8 cellular contexts compared by ENCODE assay signal in genomic region chr12:89354630-89354931, GRCh38. TPM values are rescaled to one million over a fixed set of nuclear protein-coding genes. Genes with fewer than 3 reads are reported as not detected.
DNase-seq lines count a peak whose midpoint lies in the region; ATAC-seq and TF ChIP-seq lines count a peak whose summit lies in the region.

No MANE protein-coding gene starts in this region.

- no peaks in the 10 kb centered on the region for H3K27me3 ChIP-seq in RWPE2 (ENCODE audit: insufficient read depth, poor library complexity, severe bottlenecking)
- no peaks in the 10 kb centered on the region for H3K27me3 ChIP-seq in sigmoid colon

- no peaks in the 10 kb centered on the region for H3K9me3 ChIP-seq in RWPE2 (ENCODE audit: severe bottlenecking)
- H3K9me3 ChIP-seq in sigmoid colon: no peaks in the 10 kb centered on the region

- TF ChIP-seq CTCF in RWPE2 (IDR thresholded peaks at IDR 0.05; ENCODE audit: poor library complexity, severe bottlenecking): no peak
- no peak for TF ChIP-seq CTCF in fibroblast of the aortic adventitia (IDR thresholded peaks at IDR 0.05; ENCODE audit: insufficient read depth, low read length)
- no peak for TF ChIP-seq CTCF in sigmoid colon (IDR thresholded peaks at IDR 0.05)

- ATAC-seq in activated T-cell treated with anti-CD3 and anti-CD28 coated beads, Interleukin-2, amount 50 U/mL, for 72 hours (replicated peaks in 1 of 2): no peak
- ATAC-seq in RWPE2 (ENCODE audit: low read depth) (no peak), GM19452 (IDR thresholded peaks at IDR 0.05; ENCODE audit: unreplicated experiment) (no peak), GM18505 (IDR thresholded peaks at IDR 0.05; ENCODE audit: unreplicated experiment) (no peak)

- H3K36me3 Mint-ChIP-seq in activated T-cell treated with anti-CD3 and anti-CD28 coated beads, Interleukin-2, amount 50 U/mL, for 72 hours (ENCODE audit: insufficient read depth in 2 of 2): peaks cover 15 to 17% of the 10 kb centered on the region in 2 donors

- no peak for DNase-seq in activated T-cell treated with anti-CD3 and anti-CD28 coated beads, Interleukin-2, amount 50 U/mL, for 72 hours
- no peak for DNase-seq in activated T-cell treated with anti-CD3 and anti-CD28 coated beads for 4 hours
- DNase-seq in RWPE2 (ENCODE audit: low spot score): no peak
- DNase-seq in fibroblast of the aortic adventitia (ENCODE audit: low read depth): no peak
- no peak for DNase-seq in sigmoid colon
- no peak for DNase-seq in posterior vena cava (ENCODE audit: low spot score)

- H3K36me3 ChIP-seq in RWPE2 (ENCODE audit: low read depth): peaks cover 25% of the 10 kb centered on the region
- H3K36me3 ChIP-seq in sigmoid colon: peaks cover 0 to 6% (median 0%) of the 10 kb centered on the region in 4 donors

- intact Hi-C loops in sigmoid colon (cut with DNase I) (loop anchor here (5.0 to 10.0 kb wide), 5 partner anchors 173 to 1210 kb away; partner anchors contain the start of genes ATP2B1, CEP290, POC1B and TMTC3), posterior vena cava (cut with DNase I) (loop anchor here (5.0 to 10.0 kb wide), 4 partner anchors 98 to 192 kb away; partner anchors contain the start of gene GALNT4 (in 1 of the 2))

- H3K27me3 Mint-ChIP-seq in activated T-cell treated with anti-CD3 and anti-CD28 coated beads, Interleukin-2, amount 50 U/mL, for 72 hours (ENCODE audit: low read depth): peaks cover 11% of the 10 kb centered on the region

- peak overlapping the region; percentile 99 for H3K27ac ChIP-seq in RWPE2 (ENCODE audit: poor library complexity, severe bottlenecking)
- H3K27ac ChIP-seq in sigmoid colon: peak overlapping the region; percentile 94 to 100 (median 95)

- peak overlapping the region; percentile 40 for H3K4me3 ChIP-seq in RWPE2 (ENCODE audit: severe bottlenecking)
- H3K4me3 ChIP-seq in fibroblast of the aortic adventitia (ENCODE audit: low read depth, low read length): peak overlapping the region; percentile 91
- peak overlapping the region; percentile 66 to 91 (median 87) for H3K4me3 ChIP-seq in sigmoid colon

- peaks cover 29% of the 10 kb centered on the region for H3K4me1 Mint-ChIP-seq in activated T-cell treated with anti-CD3 and anti-CD28 coated beads, Interleukin-2, amount 50 U/mL, for 72 hours (ENCODE audit: low read depth)

- peak overlapping the region; percentile 97 for H3K4me3 Mint-ChIP-seq in activated T-cell treated with anti-CD3 and anti-CD28 coated beads, Interleukin-2, amount 50 U/mL, for 72 hours

- no peak for TF ChIP-seq EP300 in sigmoid colon (IDR thresholded peaks at IDR 0.05)

- H3K4me1 ChIP-seq in RWPE2 (ENCODE audit: insufficient read depth, poor library complexity, severe bottlenecking): peaks cover 35% of the 10 kb centered on the region
- H3K4me1 ChIP-seq in sigmoid colon: peaks cover 0 to 26% (median 8%) of the 10 kb centered on the region in 4 donors

- H3K27ac Mint-ChIP-seq in activated T-cell treated with anti-CD3 and anti-CD28 coated beads, Interleukin-2, amount 50 U/mL, for 72 hours: peak overlapping the region; percentile 91

- no peak for TF ChIP-seq POLR2A in sigmoid colon (IDR thresholded peaks at IDR 0.05)
- TF ChIP-seq POLR2A in GM18505 (IDR thresholded peaks at IDR 0.05; ENCODE audit: borderline replicate concordance, extremely low read depth, insufficient read depth, insufficient read length): no peak

- H3K9me3 Mint-ChIP-seq in activated T-cell treated with anti-CD3 and anti-CD28 coated beads, Interleukin-2, amount 50 U/mL, for 72 hours: no peaks in the 10 kb centered on the region

- WGBS in sigmoid colon, 2 donors: 7 to 16% methylated on average over 9 of the region's 9 CpGs

RNA-seq across cellular contexts. Expression of gene DUSP6, which starts 2.3 kb away (rescaled TPM):
- total RNA-seq in activated T-cell treated with anti-CD3 and anti-CD28 coated beads, Interleukin-2, amount 50 U/mL, for 72 hours: 100 to 1,000 TPM; 115 to 182 TPM
- total RNA-seq in fibroblast of the aortic adventitia (ENCODE audit: low replicate concordance) (17.1 and 33.9 TPM in 2 replicates), sigmoid colon (10 to 100 TPM; 31.0 to 36.4 (median 33.0) TPM), posterior vena cava (10 to 100 TPM; 42.2 to 49.6 TPM)
- 10 to 100 TPM; 27.0 to 39.7 (median 36.3) TPM for polyA plus RNA-seq in sigmoid colon

Comparison
In these comparisons a context has a peak if more than half of its experiments do, and no peak if none do; other contexts are left out.
1. H3K4me3 ChIP-seq: peak in every context shown above with its lines; median percentile 91 in fibroblast of the aortic adventitia; 87 in sigmoid colon; 40 in RWPE2.